In the genomic region with DNA sequence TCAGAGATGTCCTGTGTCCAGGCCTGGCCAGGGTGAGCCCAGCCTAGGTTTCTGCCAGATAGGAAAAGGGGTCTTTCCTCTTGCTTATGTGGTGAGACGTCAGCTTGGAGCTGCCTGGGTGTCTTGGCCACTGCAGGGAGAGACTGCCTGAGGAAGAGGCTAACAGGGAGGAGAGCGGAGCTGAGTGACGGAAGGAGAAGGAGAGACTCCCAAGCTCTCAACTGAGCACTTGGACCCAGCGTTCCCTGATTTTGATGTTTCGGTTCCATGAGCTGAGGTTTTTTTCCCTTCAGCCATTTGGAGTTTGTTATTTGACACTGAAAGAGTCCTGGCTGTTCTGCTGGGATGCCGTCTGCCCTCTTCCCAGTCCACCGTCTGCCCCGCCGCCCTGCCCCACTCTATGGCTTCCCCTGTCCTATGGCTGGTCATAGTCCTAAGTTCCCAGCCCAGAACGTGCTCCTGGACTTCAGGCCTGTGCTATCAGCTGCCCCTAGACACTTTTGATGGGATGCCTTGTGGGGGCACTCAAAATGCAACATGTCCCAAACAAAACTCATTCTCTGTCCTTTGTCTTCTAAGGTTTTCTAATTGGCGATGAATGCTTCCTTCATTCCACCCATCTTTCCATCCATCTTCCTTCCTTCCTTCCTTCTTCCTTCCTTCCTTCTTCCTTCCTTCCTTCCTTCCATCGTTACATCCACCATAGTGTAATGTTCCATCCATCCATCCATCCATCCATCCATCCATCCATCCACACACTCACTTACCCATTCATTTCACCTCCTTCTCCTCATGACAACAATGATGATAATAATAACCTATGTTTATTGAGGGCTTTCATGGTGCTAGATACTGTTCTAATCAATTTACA, we compare ENCODE assay signal across 15 cellular contexts. TPM values are rescaled to one million over a fixed set of nuclear protein-coding genes. Genes with fewer than 3 reads are reported as not detected.
DNase-seq lines count a peak whose midpoint lies in the region; TF ChIP-seq lines count a peak whose summit lies in the region.
"Had no signal": no experiment of that assay in that cellular context is flagged by ENCODE, and none has a peak within 500 bp of the region (broad histone marks: within the 10 kb centered on the region; RNA-seq: fewer than 3 reads in every experiment).

No MANE protein-coding gene starts in this region.

- peak overlapping the region; percentile 18 for H3K4me3 Mint-ChIP-seq in glutamatergic neuron (ENCODE audit: unreplicated experiment)
- H3K4me3 Mint-ChIP-seq: CD4-positive, alpha-beta memory T cell had no signal

- H3K4me1 ChIP-seq in BLaER1 (peaks cover 36% of the 10 kb centered on the region), sigmoid colon (peaks cover 0 to 19% (median 16%) of the 10 kb centered on the region in 4 donors)

- no peak for TF ChIP-seq POLR2A in sigmoid colon (IDR thresholded peaks at IDR 0.05)

- no peaks in the 10 kb centered on the region for H3K36me3 ChIP-seq in BLaER1
- no peaks in the 10 kb centered on the region for H3K36me3 ChIP-seq in sigmoid colon
- H3K36me3 ChIP-seq in H7 (replicated peaks; ENCODE audit: control insufficient read depth, insufficient read depth, low read length) = no peaks in the 10 kb centered on the region

- WGBS in sigmoid colon, 2 donors = 82 to 89% methylated on average over 12 of the region's 12 CpGs

- peaks cover 4% of the 10 kb centered on the region for H3K27me3 Mint-ChIP-seq in glutamatergic neuron (ENCODE audit: unreplicated experiment)

- H3K27ac Mint-ChIP-seq in glutamatergic neuron (ENCODE audit: unreplicated experiment) = no peak overlapping the region
- H3K27ac Mint-ChIP-seq: CD4-positive, alpha-beta memory T cell had no signal

- TF ChIP-seq CTCF in glutamatergic neuron (IDR thresholded peaks at IDR 0.05; ENCODE audit: partially characterized antibody, unreplicated experiment) (no peak), sigmoid colon (IDR thresholded peaks at IDR 0.05) (no peak)

- DNase-seq in D341Med (ENCODE audit: low spot score) = peak; percentile 3
- peak; percentile 17 for DNase-seq in glutamatergic neuron
- DNase-seq in sigmoid colon = peak; percentile 40
- no peak for DNase-seq in H7
- DNase-seq in NCI-H128 (lab: John Stamatoyannopoulos, UW; ENCODE audit: unreplicated experiment) = no peak
- DNase-seq in kidney tubule cell (ENCODE audit: low spot score) = no peak
- DNase-seq: Calu3; CD4-positive, alpha-beta memory T cell; HCEC 1CT; KBM-7; NCI-H1436 treated with DMSO at 0.1 percent for 48 hours; NCI-H2081 treated with DMSO at 0.1 percent for 48 hours; NCI-H510A treated with DMSO at 0.1 percent for 48 hours; SHP77 treated with DMSO at 0.1 percent for 48 hours had no signal

- no peaks in the 10 kb centered on the region for H3K9me3 Mint-ChIP-seq in glutamatergic neuron (ENCODE audit: unreplicated experiment)

- H3K9me3 ChIP-seq in BLaER1 (no peaks in the 10 kb centered on the region), sigmoid colon (no peaks in the 10 kb centered on the region)

- peak overlapping the region; percentile 89 for H3K4me2 ChIP-seq in BLaER1

- H3K27ac ChIP-seq in BLaER1 (peak overlapping the region; percentile 68; the same call in 1 of the 2 replicates), sigmoid colon (peak overlapping the region in 1 of 4 donors; percentile 62)

- H3K27me3 ChIP-seq in BLaER1 (no peaks in the 10 kb centered on the region), sigmoid colon (no peaks in the 10 kb centered on the region), H7 (ENCODE audit: control insufficient read depth, insufficient read depth, low read length) (no peaks in the 10 kb centered on the region; the same call in 1 of the 2 replicates)

- TF ChIP-seq EP300 in sigmoid colon (IDR thresholded peaks at IDR 0.05) = no peak

- peak overlapping the region; percentile 74; the same call in 1 of the 2 replicates for H3K9ac ChIP-seq in BLaER1

- H3K36me3 Mint-ChIP-seq in glutamatergic neuron (ENCODE audit: unreplicated experiment) = no peaks in the 10 kb centered on the region
- H3K36me3 Mint-ChIP-seq: CD4-positive, alpha-beta memory T cell had no signal

- intact Hi-C loops in sigmoid colon (cut with DNase I) = no loop called here

- H3K4me3 ChIP-seq in BLaER1 (no peak overlapping the region), sigmoid colon (no peak overlapping the region), H7 (ENCODE audit: insufficient read depth, low read depth, low read length) (no peak overlapping the region)

- H3K4me1 Mint-ChIP-seq in glutamatergic neuron (ENCODE audit: low read depth, unreplicated experiment) = peaks cover 22% of the 10 kb centered on the region
- H3K4me1 Mint-ChIP-seq: CD4-positive, alpha-beta memory T cell had no signal

- no peaks in the 10 kb centered on the region for H4K20me1 ChIP-seq in BLaER1

RNA-seq across cellular contexts. Expression of a gene that starts 20.3 kb away (rescaled TPM):
- 29.1 TPM for total RNA-seq in glutamatergic neuron (ENCODE audit: unreplicated experiment)
- total RNA-seq in sigmoid colon = 10 to 100 TPM; 82.5 to 98.1 (median 93.1) TPM
- polyA plus RNA-seq in sigmoid colon = 100 to 1,000 TPM; 116 to 135 (median 128) TPM
- 41.1 and 51.1 TPM in 2 replicates for total RNA-seq in H7 (2014; rRNA removed; shearing (Covaris generic))

Comparison
In these comparisons a context has a peak if more than half of its experiments do, and no peak if none do; other contexts are left out.
1. DNase-seq: peak in D341Med (single experiment), glutamatergic neuron (single experiment) and sigmoid colon (single experiment); none in H7 (single experiment), NCI-H128 (single experiment) and kidney tubule cell (single experiment).